ENCODE assay signal across 20 cellular contexts in the genomic region with DNA sequence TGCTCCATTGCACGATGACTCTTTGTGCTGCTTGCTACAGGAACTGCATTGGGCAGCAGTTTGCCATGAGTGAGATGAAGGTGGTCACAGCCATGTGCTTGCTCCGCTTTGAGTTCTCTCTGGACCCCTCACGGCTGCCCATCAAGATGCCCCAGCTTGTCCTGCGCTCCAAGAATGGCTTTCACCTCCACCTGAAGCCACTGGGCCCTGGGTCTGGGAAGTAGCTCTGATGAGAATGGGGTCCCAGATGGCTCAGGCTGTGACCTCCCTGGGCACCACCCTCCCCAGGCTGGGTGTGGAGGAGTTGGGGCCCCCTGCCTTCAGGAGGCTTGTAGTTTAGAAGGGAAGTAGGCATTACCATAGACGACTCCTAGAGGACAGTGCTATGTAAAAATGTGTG. TPM values are rescaled to one million over a fixed set of nuclear protein-coding genes. Genes with fewer than 3 reads are reported as not detected.
DNase-seq lines count a peak whose midpoint lies in the region; ATAC-seq and TF ChIP-seq lines count a peak whose summit lies in the region.
"Had no signal": no experiment of that assay in that cellular context is flagged by ENCODE, and none has a peak within 500 bp of the region (broad histone marks: within the 10 kb centered on the region; RNA-seq: fewer than 3 reads in every experiment).

No MANE protein-coding gene starts in this region.

- H3K4me3 Mint-ChIP-seq in endodermal cell (no peak overlapping the region), osteocyte (ENCODE audit: unreplicated experiment) (no peak overlapping the region)
- H3K4me3 Mint-ChIP-seq: CD4-positive, alpha-beta memory T cell; GM23338; HFFc6 had no signal

- H3K36me3 Mint-ChIP-seq in endodermal cell (ENCODE audit: low read depth) (no peaks in the 10 kb centered on the region), osteocyte (ENCODE audit: unreplicated experiment) (no peaks in the 10 kb centered on the region)
- H3K36me3 Mint-ChIP-seq: CD4-positive, alpha-beta memory T cell had no signal

- TF ChIP-seq CTCF in endodermal cell (conservative IDR thresholded peaks at IDR 0.05), result no peak
- no peak for TF ChIP-seq CTCF in osteocyte (IDR thresholded peaks at IDR 0.05)

- H3K4me1 ChIP-seq in endodermal cell (ENCODE audit: control insufficient read depth, insufficient read depth, low read length), result peaks cover 5% of the 10 kb centered on the region
- H3K4me1 ChIP-seq: A549, HAP-1 had no signal

- H3K27me3 ChIP-seq in endodermal cell (ENCODE audit: control insufficient read depth, insufficient read depth, low read length, poor library complexity, severe bottlenecking), result no peaks in the 10 kb centered on the region

- H3K27ac Mint-ChIP-seq in endodermal cell (no peak overlapping the region), osteocyte (ENCODE audit: unreplicated experiment) (no peak overlapping the region)
- H3K27ac Mint-ChIP-seq: CD4-positive, alpha-beta memory T cell; GM23338; HFFc6 had no signal

- 86 to 87% methylated on average over 3 to 5 of the region's 5 CpGs for WGBS in endodermal cell (ENCODE audit: insufficient coverage in 1 of 2, insufficient read length in 1 of 2), 2 experiments

- no peak overlapping the region for H3K27ac ChIP-seq in endodermal cell (ENCODE audit: low read depth, low read length)
- H3K27ac ChIP-seq: A549 had no signal

- no peaks in the 10 kb centered on the region for H3K36me3 ChIP-seq in endodermal cell (ENCODE audit: control insufficient read depth, insufficient read depth, low read length)
- H3K36me3 ChIP-seq: HAP-1 had no signal

- peak; percentile 5 for DNase-seq in D341Med (ENCODE audit: low spot score)
- peak; percentile 23 for DNase-seq in endodermal cell
- peak; percentile 74 for DNase-seq in osteocyte (ENCODE audit: extremely low spot score, unreplicated experiment)
- DNase-seq: 8988T; ACHN; C1 segment of cervical spinal cord; Calu3; CD4-positive, alpha-beta memory T cell; COR-L47; DMS153; DND-41; HFFc6 had no signal

- H3K9ac ChIP-seq in endodermal cell (ENCODE audit: extremely low read depth, low read length, poor library complexity, severe bottlenecking), result no peak overlapping the region

- no peaks in the 10 kb centered on the region for H3K9me3 ChIP-seq in endodermal cell (ENCODE audit: control insufficient read depth, low read length)
- H3K9me3 ChIP-seq: A549, HAP-1 had no signal

- H3K9me3 Mint-ChIP-seq in endodermal cell (peaks cover 7% of the 10 kb centered on the region), osteocyte (ENCODE audit: unreplicated experiment) (no peaks in the 10 kb centered on the region)
- H3K9me3 Mint-ChIP-seq: GM23338 had no signal

- H3K27me3 Mint-ChIP-seq in endodermal cell (ENCODE audit: insufficient read depth) (peaks cover 10% of the 10 kb centered on the region), osteocyte (ENCODE audit: unreplicated experiment) (no peaks in the 10 kb centered on the region)

- H3K4me3 ChIP-seq in endodermal cell (ENCODE audit: low read length), result no peak overlapping the region
- H3K4me3 ChIP-seq: A549, GM12878, GM23338, HAP-1 had no signal

- H3K4me1 Mint-ChIP-seq in endodermal cell (peaks cover 7% of the 10 kb centered on the region), osteocyte (ENCODE audit: unreplicated experiment) (no peaks in the 10 kb centered on the region)
- H3K4me1 Mint-ChIP-seq: CD4-positive, alpha-beta memory T cell had no signal

- ATAC-seq in GM19324 (IDR thresholded peaks at IDR 0.05; ENCODE audit: low FRiP score, unreplicated experiment) (no peak), HG03439 (IDR thresholded peaks at IDR 0.05; ENCODE audit: unreplicated experiment) (no peak), GM21423 (IDR thresholded peaks at IDR 0.05; ENCODE audit: unreplicated experiment) (no peak)
- ATAC-seq: A549, GM12878, GM23338 had no signal

RNA-seq across cellular contexts. Expression of a gene that starts 19.7 kb away (rescaled TPM):
- total RNA-seq in endodermal cell (1 to 10 TPM in 1 of 2 donors, under 1 TPM in 1; 0.92 to 2.0 TPM), osteocyte (not detected in 2 replicates)
- polyA plus RNA-seq in endodermal cell (2013, experiment 1 of 2), result 0.36 TPM
- not detected for polyA plus RNA-seq in endodermal cell (2013, experiment 2 of 2)
- total RNA-seq: CD4-positive, alpha-beta memory T cell; GM23338; HFFc6 had no signal
- polyA plus RNA-seq: A549, BJ, GM12878, GM23338 had no signal

Comparison
In these comparisons a context has a peak if more than half of its experiments do, and no peak if none do; other contexts are left out.
1. DNase-seq: peak in every context shown above with its lines; median percentile 74 in osteocyte; 23 in endodermal cell; 5 in D341Med.